ENCODE assay signal across 16 cellular contexts in genomic region chr1:32647308-32648134, GRCh38. TPM values are rescaled to one million over a fixed set of nuclear protein-coding genes. Genes with fewer than 3 reads are reported as not detected.
DNase-seq lines count a peak whose midpoint lies in the region; ATAC-seq, FAIRE-seq and TF ChIP-seq lines count a peak whose summit lies in the region.
"Had no signal": no experiment of that assay in that cellular context is flagged by ENCODE, and none has a peak within 500 bp of the region (broad histone marks: within the 10 kb centered on the region; RNA-seq: fewer than 3 reads in every experiment).

No MANE protein-coding gene starts in this region.

- no peak for TF ChIP-seq CTCF in OCI-LY1 (IDR thresholded peaks at IDR 0.05; ENCODE audit: low read length)
- TF ChIP-seq CTCF in astrocyte (IDR thresholded peaks at IDR 0.05; ENCODE audit: insufficient read depth, low read depth, low read length) = no peak
- no peak for TF ChIP-seq CTCF in osteocyte (IDR thresholded peaks at IDR 0.05)

- H3K4me1 Mint-ChIP-seq in astrocyte (ENCODE audit: low read depth, unreplicated experiment) = peaks cover 8% of the 10 kb centered on the region
- H3K4me1 Mint-ChIP-seq in osteocyte (ENCODE audit: unreplicated experiment) = peaks cover 27% of the 10 kb centered on the region

- no peak for ATAC-seq in HG03135 (IDR thresholded peaks at IDR 0.05; ENCODE audit: unreplicated experiment)

- H3K9me2 ChIP-seq in OCI-LY1 (ENCODE audit: low read depth, low read length) = no peaks in the 10 kb centered on the region

- H3K9me3 ChIP-seq in OCI-LY1 (ENCODE audit: low read length) = no peaks in the 10 kb centered on the region
- no peaks in the 10 kb centered on the region for H3K9me3 ChIP-seq in astrocyte (ENCODE audit: insufficient read depth, low read depth, low read length)
- H3K9me3 ChIP-seq: ascending aorta, HAP-1 had no signal

- H3K27me3 Mint-ChIP-seq in astrocyte (ENCODE audit: low read depth, unreplicated experiment) (no peaks in the 10 kb centered on the region), osteocyte (ENCODE audit: unreplicated experiment) (no peaks in the 10 kb centered on the region)

- H3K79me2 ChIP-seq in OCI-LY1 (ENCODE audit: insufficient read depth, low read length) = peaks cover 40% of the 10 kb centered on the region
- peaks cover 77% of the 10 kb centered on the region for H3K79me2 ChIP-seq in astrocyte (ENCODE audit: insufficient read depth, low read length)

- no peaks in the 10 kb centered on the region for H4K20me1 ChIP-seq in OCI-LY1 (ENCODE audit: insufficient read depth, low read length)
- H4K20me1 ChIP-seq in astrocyte (ENCODE audit: insufficient read depth, low read length) = peaks cover 18% of the 10 kb centered on the region

- H3K27ac Mint-ChIP-seq in astrocyte (ENCODE audit: unreplicated experiment) (no peak overlapping the region), osteocyte (ENCODE audit: unreplicated experiment) (peak overlapping the region; percentile 3)

- H3K4me3 Mint-ChIP-seq in astrocyte (ENCODE audit: unreplicated experiment) (peak overlapping the region; percentile 41), osteocyte (ENCODE audit: unreplicated experiment) (peak overlapping the region; percentile 3)

- peak; percentile 19 for DNase-seq in activated T-cell treated with anti-CD3 and anti-CD28 coated beads for 24 hours (ENCODE audit: low read depth)
- no peak for DNase-seq in activated T-cell treated with anti-CD3 and anti-CD28 coated beads, Interleukin-2, amount 50 U/mL, for 48 hours
- DNase-seq in astrocyte (ENCODE audit: low read depth) = no peak
- no peak for DNase-seq in osteocyte (ENCODE audit: extremely low spot score, unreplicated experiment)
- DNase-seq in NCI-H510A (lab: John Stamatoyannopoulos, UW) = no peak
- no peak for DNase-seq in mucosa of gallbladder (ENCODE audit: low spot score)
- DNase-seq: DMS53, kidney glomerular epithelial cell, NCI-H1417 treated with DMSO at 0.1 percent for 48 hours, NCI-H526 treated with DMSO at 0.1 percent for 48 hours had no signal

- peak overlapping the region; percentile 98 for H3K27ac ChIP-seq in OCI-LY1 (ENCODE audit: low read depth, low read length, poor library complexity, severe bottlenecking)
- no peak overlapping the region for H3K27ac ChIP-seq in astrocyte (ENCODE audit: low read depth, low read length)
- H3K27ac ChIP-seq: ascending aorta had no signal

- H3K9me3 Mint-ChIP-seq in astrocyte (ENCODE audit: unreplicated experiment) (no peaks in the 10 kb centered on the region), osteocyte (ENCODE audit: unreplicated experiment) (no peaks in the 10 kb centered on the region)

- H3F3A ChIP-seq in OCI-LY1 (ENCODE audit: insufficient read depth, low read length) = no peaks in the 10 kb centered on the region

- H3K36me3 ChIP-seq in OCI-LY1 (ENCODE audit: insufficient read depth, low read length) = peaks cover 16% of the 10 kb centered on the region
- no peaks in the 10 kb centered on the region for H3K36me3 ChIP-seq in astrocyte (ENCODE audit: insufficient read depth, low read length)

- no peak for FAIRE-seq in astrocyte (lab: Jason Lieb, UNC)
- FAIRE-seq: HTR-8/SVneo had no signal

- peaks cover 8% of the 10 kb centered on the region for H3K36me3 Mint-ChIP-seq in astrocyte (ENCODE audit: low read depth, unreplicated experiment)
- peaks cover 6% of the 10 kb centered on the region for H3K36me3 Mint-ChIP-seq in osteocyte (ENCODE audit: unreplicated experiment)

- H3K4me3 ChIP-seq in OCI-LY1 (ENCODE audit: low read depth, low read length, poor library complexity, severe bottlenecking) (peak overlapping the region; percentile 98), astrocyte (ENCODE audit: insufficient read depth, low read depth, low read length) (no peak overlapping the region)
- H3K4me3 ChIP-seq: ascending aorta, HAP-1, skin epidermis had no signal

- H3K4me1 ChIP-seq in OCI-LY1 (ENCODE audit: insufficient read depth, low read length, severe bottlenecking) = peaks cover 33% of the 10 kb centered on the region
- H3K4me1 ChIP-seq in astrocyte (ENCODE audit: insufficient read depth, low read length) = peaks cover 6% of the 10 kb centered on the region

- H3K27me3 ChIP-seq in OCI-LY1 (ENCODE audit: insufficient read depth, low read length) (no peaks in the 10 kb centered on the region), astrocyte (ENCODE audit: insufficient read depth, low read length) (no peaks in the 10 kb centered on the region)
- H3K27me3 ChIP-seq: ascending aorta had no signal

- H3K9ac ChIP-seq in OCI-LY1 (ENCODE audit: low read length) (peak overlapping the region; percentile 8; the same call in 1 of the 2 replicates), astrocyte (ENCODE audit: low read length) (no peak overlapping the region)

- H2AFZ ChIP-seq in OCI-LY1 (ENCODE audit: low read length) (no peak overlapping the region), astrocyte (ENCODE audit: low read depth, low read length) (no peak overlapping the region)

- H3K4me2 ChIP-seq in OCI-LY1 (ENCODE audit: low read length) = peak overlapping the region; percentile 49
- H3K4me2 ChIP-seq in astrocyte (ENCODE audit: low read length) = no peak overlapping the region

RNA-seq across cellular contexts. Expression of gene ZBTB8OS, which starts 2.8 kb away (rescaled TPM):
- total RNA-seq in astrocyte = 60.4 and 66.1 TPM in 2 replicates
- 33.2 and 37.0 TPM in 2 replicates for total RNA-seq in osteocyte
- 29.9 TPM for total RNA-seq in mucosa of gallbladder

RNA-seq across cellular contexts. Expression of gene RBBP4, which starts 3.5 kb away (rescaled TPM):
- total RNA-seq in astrocyte = 171 and 186 TPM in 2 replicates
- total RNA-seq in osteocyte = 244 and 254 TPM in 2 replicates
- total RNA-seq in mucosa of gallbladder = 174 TPM

RNA-seq across cellular contexts. Expression of gene SYNC, which starts 55.0 kb away (rescaled TPM):
- total RNA-seq in astrocyte (20.6 and 23.7 TPM in 2 replicates), osteocyte (23.0 and 24.6 TPM in 2 replicates), mucosa of gallbladder (17.4 TPM)
